In genomic region chrX:8868070-8868795, GRCh38 we compare ENCODE assay signal across 17 cellular contexts.
A peak's percentile ranks its signal among the peaks of the same experiment; 100 is the strongest.
DNase-seq lines count a peak whose midpoint lies in the region; ATAC-seq and TF ChIP-seq lines count a peak whose summit lies in the region.
"Had no signal": no experiment of that assay in that cellular context is flagged by ENCODE, and none has a peak within 500 bp of the region (broad histone marks: within the 10 kb centered on the region; RNA-seq: fewer than 3 reads in every experiment).

No MANE protein-coding gene starts in this region.

- peak overlapping the region; percentile 53 for H3K27ac ChIP-seq in brain microvascular endothelial cell
- H3K27ac ChIP-seq: dorsolateral prefrontal cortex, lower lobe of right lung had no signal

- TF ChIP-seq CTCF in brain microvascular endothelial cell (IDR thresholded peaks at IDR 0.05; ENCODE audit: low read depth, low read length, missing control alignments), result no peak

- in situ Hi-C loops in brain microvascular endothelial cell (cut with HindIII; ENCODE audit: low pct_ligation_motif_present, low sequenced_read_pairs), result no loop called here

- DNase-seq in AG08395 (ENCODE audit: low spot score), result peak; percentile 36
- DNase-seq in HT1080 (ENCODE audit: low read depth), result peak; percentile 92
- peak; percentile 57 for DNase-seq in brain microvascular endothelial cell
- peak; percentile 55 for DNase-seq in kidney tubule cell (ENCODE audit: low spot score)
- DNase-seq in NCI-H2171 (lab: John Stamatoyannopoulos, UW), result no peak
- DNase-seq in NCI-H510A treated with DMSO at 0.1 percent for 48 hours (lab: John Stamatoyannopoulos, UW), result no peak
- DNase-seq in activated naive CD4-positive, alpha-beta T cell treated with anti-CD3 and anti-CD28 coated beads, Interleukin-2, amount 10 ng/mL, durations not matched to agents 7 days and 5 days, result no peak
- DNase-seq: activated CD4-positive, alpha-beta T cell treated with anti-CD3 and anti-CD28 coated beads, Interleukin-2, amount 10 ng/mL, durations not matched to agents 24 days and 14 days; activated T-cell treated with anti-CD3 and anti-CD28 coated beads, Interleukin-2, amount 50 U/mL, for 48 hours; amygdala; dorsolateral prefrontal cortex; lower lobe of right lung; naive thymus-derived CD8-positive, alpha-beta T cell; NCI-H2081 treated with DMSO at 0.1 percent for 48 hours; SHP77 had no signal

- no peaks in the 10 kb centered on the region for H3K36me3 ChIP-seq in brain microvascular endothelial cell (replicated peaks)
- H3K36me3 ChIP-seq: lower lobe of right lung had no signal

- peaks cover 8% of the 10 kb centered on the region for H3K27me3 Mint-ChIP-seq in activated naive CD4-positive, alpha-beta T cell treated with anti-CD3 and anti-CD28 coated beads, Interleukin-2, amount 10 ng/mL, durations not matched to agents 7 days and 5 days

- no peak overlapping the region for H3K4me3 ChIP-seq in brain microvascular endothelial cell (ENCODE audit: low read depth, low read length)
- H3K4me3 ChIP-seq: dorsolateral prefrontal cortex, lower lobe of right lung had no signal

- H3K27me3 ChIP-seq in brain microvascular endothelial cell (replicated peaks), result no peaks in the 10 kb centered on the region

- no peak for ATAC-seq in activated CD4-positive, CD25-positive, alpha-beta regulatory T cell treated with anti-CD3 and anti-CD28 coated beads, Interleukin-2, amount 50 U/mL, for 24 hours
- ATAC-seq: lower lobe of right lung; naive thymus-derived CD8-positive, alpha-beta T cell had no signal

- H3K4me3 Mint-ChIP-seq in activated naive CD4-positive, alpha-beta T cell treated with anti-CD3 and anti-CD28 coated beads, Interleukin-2, amount 10 ng/mL, durations not matched to agents 7 days and 5 days, result no peak overlapping the region
- H3K4me3 Mint-ChIP-seq: activated CD4-positive, alpha-beta T cell treated with anti-CD3 and anti-CD28 coated beads, Interleukin-2, amount 10 ng/mL, durations not matched to agents 24 days and 14 days; naive thymus-derived CD8-positive, alpha-beta T cell; T-helper 2 cell treated with Interferon-gamma antibody and Interleukin-4, amounts not matched to agents 5 μg/mL and 100 μg/mL, for 36 hours had no signal

- CTCF ChIA-PET in activated naive CD4-positive, alpha-beta T cell treated with anti-CD3 and anti-CD28 coated beads, Interleukin-2, amount 10 ng/mL, durations not matched to agents 7 days and 5 days (lab: Charles Lee), result no interaction called here

- H3K9me3 Mint-ChIP-seq in activated naive CD4-positive, alpha-beta T cell treated with anti-CD3 and anti-CD28 coated beads, Interleukin-2, amount 10 ng/mL, durations not matched to agents 7 days and 5 days, result no peaks in the 10 kb centered on the region
- H3K9me3 Mint-ChIP-seq: activated CD4-positive, alpha-beta T cell treated with anti-CD3 and anti-CD28 coated beads, Interleukin-2, amount 10 ng/mL, durations not matched to agents 24 days and 14 days; naive thymus-derived CD8-positive, alpha-beta T cell; T-helper 2 cell treated with Interferon-gamma antibody and Interleukin-4, amounts not matched to agents 5 μg/mL and 100 μg/mL, for 36 hours had no signal

- H3K4me1 Mint-ChIP-seq in activated naive CD4-positive, alpha-beta T cell treated with anti-CD3 and anti-CD28 coated beads, Interleukin-2, amount 10 ng/mL, durations not matched to agents 7 days and 5 days, result no peaks in the 10 kb centered on the region
- H3K4me1 Mint-ChIP-seq: activated CD4-positive, alpha-beta T cell treated with anti-CD3 and anti-CD28 coated beads, Interleukin-2, amount 10 ng/mL, durations not matched to agents 24 days and 14 days had no signal

- no peaks in the 10 kb centered on the region for H3K36me3 Mint-ChIP-seq in activated naive CD4-positive, alpha-beta T cell treated with anti-CD3 and anti-CD28 coated beads, Interleukin-2, amount 10 ng/mL, durations not matched to agents 7 days and 5 days
- H3K36me3 Mint-ChIP-seq: naive thymus-derived CD8-positive, alpha-beta T cell had no signal

- H3K27ac Mint-ChIP-seq in activated naive CD4-positive, alpha-beta T cell treated with anti-CD3 and anti-CD28 coated beads, Interleukin-2, amount 10 ng/mL, durations not matched to agents 7 days and 5 days, result no peak overlapping the region
- H3K27ac Mint-ChIP-seq: activated CD4-positive, alpha-beta T cell treated with anti-CD3 and anti-CD28 coated beads, Interleukin-2, amount 10 ng/mL, durations not matched to agents 24 days and 14 days; T-helper 2 cell treated with Interferon-gamma antibody and Interleukin-4, amounts not matched to agents 5 μg/mL and 100 μg/mL, for 36 hours had no signal

Comparison
In these comparisons a context has a peak if more than half of its experiments do, and no peak if none do; other contexts are left out.
1. DNase-seq: peak in AG08395 (single experiment), HT1080 (single experiment), brain microvascular endothelial cell (single experiment) and kidney tubule cell (single experiment); none in NCI-H2171 (single experiment), NCI-H510A treated with DMSO at 0.1 percent for 48 hours (single experiment) and activated naive CD4-positive, alpha-beta T cell treated with anti-CD3 and anti-CD28 coated beads, Interleukin-2, amount 10 ng/mL, durations not matched to agents 7 days and 5 days (single experiment).